Comparison of ENCODE assay signal across 1 cellular context in the genomic region with DNA sequence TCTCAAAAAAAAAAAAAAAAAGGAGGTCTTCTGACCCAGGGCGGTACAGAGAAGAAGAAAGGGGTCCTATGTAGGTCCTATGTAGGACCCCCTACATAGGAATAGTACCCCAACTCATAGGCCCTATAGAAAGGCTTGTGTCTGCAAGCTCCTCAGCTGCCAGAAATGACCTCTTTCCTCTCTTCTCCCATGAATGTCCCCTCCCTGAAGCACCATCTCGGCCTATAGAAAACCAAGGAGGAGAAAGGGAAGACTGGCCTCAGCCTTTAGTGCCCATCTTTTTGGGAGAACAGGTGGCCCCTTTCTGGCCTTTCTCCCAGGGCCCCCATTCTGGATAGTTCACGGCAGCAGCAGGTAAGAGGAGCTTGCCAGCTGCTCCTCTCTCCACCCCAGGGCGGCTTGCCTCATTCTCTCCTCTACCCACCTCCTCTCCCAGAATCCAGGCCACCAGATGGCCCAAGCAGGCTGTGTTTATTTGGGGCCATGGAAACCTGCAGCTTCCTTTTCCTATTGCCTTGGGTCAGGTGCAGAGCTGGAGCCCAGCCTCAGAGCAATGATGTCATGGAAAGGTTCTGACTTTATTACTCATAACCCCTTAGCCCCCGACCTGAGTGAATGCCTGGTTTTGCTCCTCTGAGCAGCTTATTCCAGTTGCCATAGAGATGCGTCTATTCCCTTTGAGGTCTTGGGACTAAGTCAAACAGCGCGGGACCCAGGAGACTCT.
TF ChIP-seq lines count a peak whose summit lies in the region.

No MANE protein-coding gene starts in this region.

TF ChIP-seq in HEK293, 187 proteins besides CTCF, POLR2A, EP300 and RAD21 (continued from another document and continues in another):
- TF ChIP-seq, protein P1, sequence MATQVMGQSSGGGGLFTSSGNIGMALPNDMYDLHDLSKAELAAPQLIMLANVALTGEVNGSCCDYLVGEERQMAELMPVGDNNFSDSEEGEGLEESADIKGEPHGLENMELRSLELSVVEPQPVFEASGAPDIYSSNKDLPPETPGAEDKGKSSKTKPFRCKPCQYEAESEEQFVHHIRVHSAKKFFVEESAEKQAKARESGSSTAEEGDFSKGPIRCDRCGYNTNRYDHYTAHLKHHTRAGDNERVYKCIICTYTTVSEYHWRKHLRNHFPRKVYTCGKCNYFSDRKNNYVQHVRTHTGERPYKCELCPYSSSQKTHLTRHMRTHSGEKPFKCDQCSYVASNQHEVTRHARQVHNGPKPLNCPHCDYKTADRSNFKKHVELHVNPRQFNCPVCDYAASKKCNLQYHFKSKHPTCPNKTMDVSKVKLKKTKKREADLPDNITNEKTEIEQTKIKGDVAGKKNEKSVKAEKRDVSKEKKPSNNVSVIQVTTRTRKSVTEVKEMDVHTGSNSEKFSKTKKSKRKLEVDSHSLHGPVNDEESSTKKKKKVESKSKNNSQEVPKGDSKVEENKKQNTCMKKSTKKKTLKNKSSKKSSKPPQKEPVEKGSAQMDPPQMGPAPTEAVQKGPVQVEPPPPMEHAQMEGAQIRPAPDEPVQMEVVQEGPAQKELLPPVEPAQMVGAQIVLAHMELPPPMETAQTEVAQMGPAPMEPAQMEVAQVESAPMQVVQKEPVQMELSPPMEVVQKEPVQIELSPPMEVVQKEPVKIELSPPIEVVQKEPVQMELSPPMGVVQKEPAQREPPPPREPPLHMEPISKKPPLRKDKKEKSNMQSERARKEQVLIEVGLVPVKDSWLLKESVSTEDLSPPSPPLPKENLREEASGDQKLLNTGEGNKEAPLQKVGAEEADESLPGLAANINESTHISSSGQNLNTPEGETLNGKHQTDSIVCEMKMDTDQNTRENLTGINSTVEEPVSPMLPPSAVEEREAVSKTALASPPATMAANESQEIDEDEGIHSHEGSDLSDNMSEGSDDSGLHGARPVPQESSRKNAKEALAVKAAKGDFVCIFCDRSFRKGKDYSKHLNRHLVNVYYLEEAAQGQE (tag by site-specific recombination; IDR thresholded peaks at IDR 0.05): no peak
- TF ChIP-seq, protein P2, sequence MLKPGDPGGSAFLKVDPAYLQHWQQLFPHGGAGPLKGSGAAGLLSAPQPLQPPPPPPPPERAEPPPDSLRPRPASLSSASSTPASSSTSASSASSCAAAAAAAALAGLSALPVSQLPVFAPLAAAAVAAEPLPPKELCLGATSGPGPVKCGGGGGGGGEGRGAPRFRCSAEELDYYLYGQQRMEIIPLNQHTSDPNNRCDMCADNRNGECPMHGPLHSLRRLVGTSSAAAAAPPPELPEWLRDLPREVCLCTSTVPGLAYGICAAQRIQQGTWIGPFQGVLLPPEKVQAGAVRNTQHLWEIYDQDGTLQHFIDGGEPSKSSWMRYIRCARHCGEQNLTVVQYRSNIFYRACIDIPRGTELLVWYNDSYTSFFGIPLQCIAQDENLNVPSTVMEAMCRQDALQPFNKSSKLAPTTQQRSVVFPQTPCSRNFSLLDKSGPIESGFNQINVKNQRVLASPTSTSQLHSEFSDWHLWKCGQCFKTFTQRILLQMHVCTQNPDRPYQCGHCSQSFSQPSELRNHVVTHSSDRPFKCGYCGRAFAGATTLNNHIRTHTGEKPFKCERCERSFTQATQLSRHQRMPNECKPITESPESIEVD (tag by site-specific recombination; IDR thresholded peaks at IDR 0.05): no peak
- TF ChIP-seq, protein P3, sequence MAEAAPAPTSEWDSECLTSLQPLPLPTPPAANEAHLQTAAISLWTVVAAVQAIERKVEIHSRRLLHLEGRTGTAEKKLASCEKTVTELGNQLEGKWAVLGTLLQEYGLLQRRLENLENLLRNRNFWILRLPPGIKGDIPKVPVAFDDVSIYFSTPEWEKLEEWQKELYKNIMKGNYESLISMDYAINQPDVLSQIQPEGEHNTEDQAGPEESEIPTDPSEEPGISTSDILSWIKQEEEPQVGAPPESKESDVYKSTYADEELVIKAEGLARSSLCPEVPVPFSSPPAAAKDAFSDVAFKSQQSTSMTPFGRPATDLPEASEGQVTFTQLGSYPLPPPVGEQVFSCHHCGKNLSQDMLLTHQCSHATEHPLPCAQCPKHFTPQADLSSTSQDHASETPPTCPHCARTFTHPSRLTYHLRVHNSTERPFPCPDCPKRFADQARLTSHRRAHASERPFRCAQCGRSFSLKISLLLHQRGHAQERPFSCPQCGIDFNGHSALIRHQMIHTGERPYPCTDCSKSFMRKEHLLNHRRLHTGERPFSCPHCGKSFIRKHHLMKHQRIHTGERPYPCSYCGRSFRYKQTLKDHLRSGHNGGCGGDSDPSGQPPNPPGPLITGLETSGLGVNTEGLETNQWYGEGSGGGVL (tag by site-specific recombination; IDR thresholded peaks at IDR 0.05): peak; percentile 33
- TF ChIP-seq, protein P4, sequence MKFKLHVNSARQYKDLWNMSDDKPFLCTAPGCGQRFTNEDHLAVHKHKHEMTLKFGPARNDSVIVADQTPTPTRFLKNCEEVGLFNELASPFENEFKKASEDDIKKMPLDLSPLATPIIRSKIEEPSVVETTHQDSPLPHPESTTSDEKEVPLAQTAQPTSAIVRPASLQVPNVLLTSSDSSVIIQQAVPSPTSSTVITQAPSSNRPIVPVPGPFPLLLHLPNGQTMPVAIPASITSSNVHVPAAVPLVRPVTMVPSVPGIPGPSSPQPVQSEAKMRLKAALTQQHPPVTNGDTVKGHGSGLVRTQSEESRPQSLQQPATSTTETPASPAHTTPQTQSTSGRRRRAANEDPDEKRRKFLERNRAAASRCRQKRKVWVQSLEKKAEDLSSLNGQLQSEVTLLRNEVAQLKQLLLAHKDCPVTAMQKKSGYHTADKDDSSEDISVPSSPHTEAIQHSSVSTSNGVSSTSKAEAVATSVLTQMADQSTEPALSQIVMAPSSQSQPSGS (tag by site-specific recombination; IDR thresholded peaks at IDR 0.05; ENCODE audit: low read depth): peak; percentile 96
- TF ChIP-seq ZNF571 (tag by site-specific recombination; IDR thresholded peaks at IDR 0.05): no peak
- TF ChIP-seq ZNF324 (tag by site-specific recombination; IDR thresholded peaks at IDR 0.05): no peak
- peak; percentile 36; the same call in 1 of the 2 replicates for TF ChIP-seq ZNF341 (tag by site-specific recombination; IDR thresholded peaks at IDR 0.05; ENCODE audit: low read depth)
- TF ChIP-seq ZNF404 (tag by site-specific recombination; IDR thresholded peaks at IDR 0.05): no peak
- peak; percentile 94 for TF ChIP-seq ZBTB21 (tag by site-specific recombination; IDR thresholded peaks at IDR 0.05)
- TF ChIP-seq ZNF843 (tag by site-specific recombination; IDR thresholded peaks at IDR 0.05): no peak
- no peak for TF ChIP-seq ZNF19 (tag by site-specific recombination; IDR thresholded peaks at IDR 0.05; ENCODE audit: low read depth)
- TF ChIP-seq ZNF433 (tag by site-specific recombination; IDR thresholded peaks at IDR 0.05; ENCODE audit: low read depth): no peak
- no peak for TF ChIP-seq RBAK (tag by site-specific recombination; IDR thresholded peaks at IDR 0.05)
- no peak for TF ChIP-seq KLF1 (tag by site-specific recombination; IDR thresholded peaks at IDR 0.05)
- TF ChIP-seq, protein P5, sequence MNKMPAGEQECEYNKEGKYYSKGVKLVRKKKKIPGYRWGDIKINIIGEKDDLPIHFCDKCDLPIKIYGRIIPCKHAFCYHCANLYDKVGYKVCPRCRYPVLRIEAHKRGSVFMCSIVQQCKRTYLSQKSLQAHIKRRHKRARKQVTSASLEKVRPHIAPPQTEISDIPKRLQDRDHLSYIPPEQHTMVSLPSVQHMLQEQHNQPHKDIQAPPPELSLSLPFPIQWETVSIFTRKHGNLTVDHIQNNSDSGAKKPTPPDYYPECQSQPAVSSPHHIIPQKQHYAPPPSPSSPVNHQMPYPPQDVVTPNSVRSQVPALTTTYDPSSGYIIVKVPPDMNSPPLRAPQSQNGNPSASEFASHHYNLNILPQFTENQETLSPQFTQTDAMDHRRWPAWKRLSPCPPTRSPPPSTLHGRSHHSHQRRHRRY (tag by site-specific recombination; IDR thresholded peaks at IDR 0.05): no peak
- peak; percentile 33 for TF ChIP-seq SP2 (tag by site-specific recombination; IDR thresholded peaks at IDR 0.05)
- no peak for TF ChIP-seq MZF1 (tag by site-specific recombination; IDR thresholded peaks at IDR 0.05; ENCODE audit: borderline replicate concordance)
- TF ChIP-seq, protein P6, sequence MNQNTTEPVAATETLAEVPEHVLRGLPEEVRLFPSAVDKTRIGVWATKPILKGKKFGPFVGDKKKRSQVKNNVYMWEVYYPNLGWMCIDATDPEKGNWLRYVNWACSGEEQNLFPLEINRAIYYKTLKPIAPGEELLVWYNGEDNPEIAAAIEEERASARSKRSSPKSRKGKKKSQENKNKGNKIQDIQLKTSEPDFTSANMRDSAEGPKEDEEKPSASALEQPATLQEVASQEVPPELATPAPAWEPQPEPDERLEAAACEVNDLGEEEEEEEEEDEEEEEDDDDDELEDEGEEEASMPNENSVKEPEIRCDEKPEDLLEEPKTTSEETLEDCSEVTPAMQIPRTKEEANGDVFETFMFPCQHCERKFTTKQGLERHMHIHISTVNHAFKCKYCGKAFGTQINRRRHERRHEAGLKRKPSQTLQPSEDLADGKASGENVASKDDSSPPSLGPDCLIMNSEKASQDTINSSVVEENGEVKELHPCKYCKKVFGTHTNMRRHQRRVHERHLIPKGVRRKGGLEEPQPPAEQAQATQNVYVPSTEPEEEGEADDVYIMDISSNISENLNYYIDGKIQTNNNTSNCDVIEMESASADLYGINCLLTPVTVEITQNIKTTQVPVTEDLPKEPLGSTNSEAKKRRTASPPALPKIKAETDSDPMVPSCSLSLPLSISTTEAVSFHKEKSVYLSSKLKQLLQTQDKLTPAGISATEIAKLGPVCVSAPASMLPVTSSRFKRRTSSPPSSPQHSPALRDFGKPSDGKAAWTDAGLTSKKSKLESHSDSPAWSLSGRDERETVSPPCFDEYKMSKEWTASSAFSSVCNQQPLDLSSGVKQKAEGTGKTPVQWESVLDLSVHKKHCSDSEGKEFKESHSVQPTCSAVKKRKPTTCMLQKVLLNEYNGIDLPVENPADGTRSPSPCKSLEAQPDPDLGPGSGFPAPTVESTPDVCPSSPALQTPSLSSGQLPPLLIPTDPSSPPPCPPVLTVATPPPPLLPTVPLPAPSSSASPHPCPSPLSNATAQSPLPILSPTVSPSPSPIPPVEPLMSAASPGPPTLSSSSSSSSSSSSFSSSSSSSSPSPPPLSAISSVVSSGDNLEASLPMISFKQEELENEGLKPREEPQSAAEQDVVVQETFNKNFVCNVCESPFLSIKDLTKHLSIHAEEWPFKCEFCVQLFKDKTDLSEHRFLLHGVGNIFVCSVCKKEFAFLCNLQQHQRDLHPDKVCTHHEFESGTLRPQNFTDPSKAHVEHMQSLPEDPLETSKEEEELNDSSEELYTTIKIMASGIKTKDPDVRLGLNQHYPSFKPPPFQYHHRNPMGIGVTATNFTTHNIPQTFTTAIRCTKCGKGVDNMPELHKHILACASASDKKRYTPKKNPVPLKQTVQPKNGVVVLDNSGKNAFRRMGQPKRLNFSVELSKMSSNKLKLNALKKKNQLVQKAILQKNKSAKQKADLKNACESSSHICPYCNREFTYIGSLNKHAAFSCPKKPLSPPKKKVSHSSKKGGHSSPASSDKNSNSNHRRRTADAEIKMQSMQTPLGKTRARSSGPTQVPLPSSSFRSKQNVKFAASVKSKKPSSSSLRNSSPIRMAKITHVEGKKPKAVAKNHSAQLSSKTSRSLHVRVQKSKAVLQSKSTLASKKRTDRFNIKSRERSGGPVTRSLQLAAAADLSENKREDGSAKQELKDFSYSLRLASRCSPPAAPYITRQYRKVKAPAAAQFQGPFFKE (tag by site-specific recombination; IDR thresholded peaks at IDR 0.05; ENCODE audit: borderline replicate concordance): no peak
- TF ChIP-seq, protein P7, sequence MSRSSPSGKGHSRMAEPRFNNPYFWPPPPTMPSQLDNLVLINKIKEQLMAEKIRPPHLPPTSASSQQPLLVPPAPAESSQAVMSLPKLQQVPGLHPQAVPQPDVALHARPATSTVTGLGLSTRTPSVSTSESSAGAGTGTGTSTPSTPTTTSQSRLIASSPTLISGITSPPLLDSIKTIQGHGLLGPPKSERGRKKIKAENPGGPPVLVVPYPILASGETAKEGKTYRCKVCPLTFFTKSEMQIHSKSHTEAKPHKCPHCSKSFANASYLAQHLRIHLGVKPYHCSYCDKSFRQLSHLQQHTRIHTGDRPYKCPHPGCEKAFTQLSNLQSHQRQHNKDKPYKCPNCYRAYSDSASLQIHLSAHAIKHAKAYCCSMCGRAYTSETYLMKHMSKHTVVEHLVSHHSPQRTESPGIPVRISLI (tag by site-specific recombination; IDR thresholded peaks at IDR 0.05): no peak
- TF ChIP-seq, protein P8, sequence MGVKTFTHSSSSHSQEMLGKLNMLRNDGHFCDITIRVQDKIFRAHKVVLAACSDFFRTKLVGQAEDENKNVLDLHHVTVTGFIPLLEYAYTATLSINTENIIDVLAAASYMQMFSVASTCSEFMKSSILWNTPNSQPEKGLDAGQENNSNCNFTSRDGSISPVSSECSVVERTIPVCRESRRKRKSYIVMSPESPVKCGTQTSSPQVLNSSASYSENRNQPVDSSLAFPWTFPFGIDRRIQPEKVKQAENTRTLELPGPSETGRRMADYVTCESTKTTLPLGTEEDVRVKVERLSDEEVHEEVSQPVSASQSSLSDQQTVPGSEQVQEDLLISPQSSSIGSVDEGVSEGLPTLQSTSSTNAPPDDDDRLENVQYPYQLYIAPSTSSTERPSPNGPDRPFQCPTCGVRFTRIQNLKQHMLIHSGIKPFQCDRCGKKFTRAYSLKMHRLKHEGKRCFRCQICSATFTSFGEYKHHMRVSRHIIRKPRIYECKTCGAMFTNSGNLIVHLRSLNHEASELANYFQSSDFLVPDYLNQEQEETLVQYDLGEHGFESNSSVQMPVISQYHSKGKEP (tag by site-specific recombination; IDR thresholded peaks at IDR 0.05): peak; percentile 51; the same call in 1 of the 2 replicates
- no peak for TF ChIP-seq ZNF24 (tag by site-specific recombination; IDR thresholded peaks at IDR 0.05)
- TF ChIP-seq, protein P9, sequence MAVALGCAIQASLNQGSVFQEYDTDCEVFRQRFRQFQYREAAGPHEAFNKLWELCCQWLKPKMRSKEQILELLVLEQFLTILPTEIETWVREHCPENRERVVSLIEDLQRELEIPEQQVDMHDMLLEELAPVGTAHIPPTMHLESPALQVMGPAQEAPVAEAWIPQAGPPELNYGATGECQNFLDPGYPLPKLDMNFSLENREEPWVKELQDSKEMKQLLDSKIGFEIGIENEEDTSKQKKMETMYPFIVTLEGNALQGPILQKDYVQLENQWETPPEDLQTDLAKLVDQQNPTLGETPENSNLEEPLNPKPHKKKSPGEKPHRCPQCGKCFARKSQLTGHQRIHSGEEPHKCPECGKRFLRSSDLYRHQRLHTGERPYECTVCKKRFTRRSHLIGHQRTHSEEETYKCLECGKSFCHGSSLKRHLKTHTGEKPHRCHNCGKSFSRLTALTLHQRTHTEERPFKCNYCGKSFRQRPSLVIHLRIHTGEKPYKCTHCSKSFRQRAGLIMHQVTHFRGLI (tag by site-specific recombination; IDR thresholded peaks at IDR 0.05): peak; percentile 48; the same call in 1 of the 2 replicates
- TF ChIP-seq ZNF629 (tag by site-specific recombination; IDR thresholded peaks at IDR 0.05): peak; percentile 96
- TF ChIP-seq EGR2 (tag by site-specific recombination; IDR thresholded peaks at IDR 0.05; ENCODE audit: low read depth): no peak
- 0 out of 2 replicates have a peak, but pooled peaks have one; percentile 30 for TF ChIP-seq ZNF561 (tag by site-specific recombination; IDR thresholded peaks at IDR 0.05; ENCODE audit: borderline replicate concordance)
- TF ChIP-seq, protein P10, sequence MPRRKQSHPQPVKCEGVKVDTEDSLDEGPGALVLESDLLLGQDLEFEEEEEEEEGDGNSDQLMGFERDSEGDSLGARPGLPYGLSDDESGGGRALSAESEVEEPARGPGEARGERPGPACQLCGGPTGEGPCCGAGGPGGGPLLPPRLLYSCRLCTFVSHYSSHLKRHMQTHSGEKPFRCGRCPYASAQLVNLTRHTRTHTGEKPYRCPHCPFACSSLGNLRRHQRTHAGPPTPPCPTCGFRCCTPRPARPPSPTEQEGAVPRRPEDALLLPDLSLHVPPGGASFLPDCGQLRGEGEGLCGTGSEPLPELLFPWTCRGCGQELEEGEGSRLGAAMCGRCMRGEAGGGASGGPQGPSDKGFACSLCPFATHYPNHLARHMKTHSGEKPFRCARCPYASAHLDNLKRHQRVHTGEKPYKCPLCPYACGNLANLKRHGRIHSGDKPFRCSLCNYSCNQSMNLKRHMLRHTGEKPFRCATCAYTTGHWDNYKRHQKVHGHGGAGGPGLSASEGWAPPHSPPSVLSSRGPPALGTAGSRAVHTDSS (tag by site-specific recombination; IDR thresholded peaks at IDR 0.05): no peak
- peak; percentile 59 for TF ChIP-seq ZBTB8A (tag by site-specific recombination; IDR thresholded peaks at IDR 0.05)
